8 cellular contexts compared by ENCODE assay signal in the genomic region with DNA sequence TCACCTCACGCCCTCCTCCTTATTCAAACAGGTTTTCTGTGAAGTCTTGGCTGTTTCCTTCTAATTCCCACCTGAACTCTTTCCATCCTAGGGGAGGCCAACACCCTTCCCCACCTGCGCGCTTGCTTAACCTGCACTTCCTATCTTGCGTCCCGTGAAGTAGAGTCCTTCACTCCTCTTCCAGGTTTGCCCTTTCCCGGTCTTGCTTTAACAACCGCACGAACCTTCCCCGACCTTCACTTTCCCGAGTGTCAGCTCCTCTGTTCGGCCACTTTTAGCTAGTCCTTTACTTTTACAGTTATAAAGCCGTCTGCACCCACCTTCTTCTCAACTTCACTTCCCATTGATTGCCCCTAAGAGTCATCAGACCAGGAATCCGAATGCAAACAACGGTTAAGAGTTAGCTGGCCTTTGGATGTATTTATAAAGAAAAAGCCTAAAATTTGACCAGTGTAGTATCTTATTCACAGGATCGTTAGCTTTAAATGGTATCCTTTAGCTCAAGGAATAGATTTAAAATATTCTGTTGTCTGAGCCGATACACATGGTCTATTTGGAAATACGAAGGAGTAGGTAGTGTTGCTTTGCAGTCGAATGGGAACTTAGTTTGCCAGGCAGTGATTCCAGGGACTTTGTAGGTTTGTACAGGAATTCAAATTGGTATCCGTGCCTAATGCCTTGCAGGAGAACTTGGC. TPM values are rescaled to one million over a fixed set of nuclear protein-coding genes. Genes with fewer than 3 reads are reported as not detected.
A peak's percentile ranks its signal among the peaks of the same experiment; 100 is the strongest.
DNase-seq lines count a peak whose midpoint lies in the region; FAIRE-seq and TF ChIP-seq lines count a peak whose summit lies in the region.

No MANE protein-coding gene starts in this region.

- DNase-seq in GM19239 (ENCODE audit: insufficient read length, low spot score), result no peak
- DNase-seq in SJCRH30, result peak; percentile 20 to 45
- peak; percentile 11 for DNase-seq in epithelial cell of esophagus (ENCODE audit: low read depth)
- DNase-seq in neural crest cell (ENCODE audit: low read depth, low spot score), result no peak
- no peak for DNase-seq in activated CD4-positive, CD25-positive, alpha-beta regulatory T cell (lab: John Stamatoyannopoulos, UW)
- no peak for DNase-seq in GM13976 (ENCODE audit: low spot score)
- no peak for DNase-seq in SKM-1 treated with dmso at 0.1 percent for 144 hours (lab: John Stamatoyannopoulos, UW; ENCODE audit: unreplicated experiment)

- TF ChIP-seq CTCF in epithelial cell of esophagus (IDR thresholded peaks at IDR 0.05; ENCODE audit: insufficient read depth, low read depth, low read length, missing control alignments), result no peak
- TF ChIP-seq CTCF in neural crest cell (conservative IDR thresholded peaks at IDR 0.05), result no peak
- TF ChIP-seq CTCF in GM13976 (IDR thresholded peaks at IDR 0.05; ENCODE audit: borderline replicate concordance, control extremely low read depth, extremely low read depth, insufficient read depth, missing control alignments), result no peak

- peak; percentile 91 for FAIRE-seq in GM19239 (lab: Jason Lieb, UNC)

- H3K4me1 ChIP-seq in ACC112 (ENCODE audit: control insufficient read depth, insufficient read depth, low read length, unreplicated experiment) (peaks cover 23% of the 10 kb centered on the region), SJCRH30 (peaks cover 13% of the 10 kb centered on the region)

- no peaks in the 10 kb centered on the region for H3K36me3 Mint-ChIP-seq in neural crest cell (ENCODE audit: low read depth)

- H3K36me3 ChIP-seq in ACC112 (ENCODE audit: insufficient read depth, low read length) (no peaks in the 10 kb centered on the region), SJCRH30 (no peaks in the 10 kb centered on the region)

- peak overlapping the region; percentile 74 for H3K27ac Mint-ChIP-seq in neural crest cell (ENCODE audit: unreplicated experiment)

- no peaks in the 10 kb centered on the region for H3K9me3 Mint-ChIP-seq in neural crest cell

- in situ Hi-C loops in GM13976 (cut with MboI; ENCODE audit: low sequenced_read_pairs, unreplicated experiment), result loop anchor here (25.0 kb wide), 1 partner anchor 599 kb away; a partner anchor contains a TSS

- peak overlapping the region; percentile 81 for H2AFZ ChIP-seq in ACC112 (ENCODE audit: low read length, unreplicated experiment)

- H3K27ac ChIP-seq in ACC112 (ENCODE audit: low read depth, low read length) (no peak overlapping the region; the same call in 1 of the 2 replicates), SJCRH30 (no peak overlapping the region; the same call in 1 of the 2 replicates)

- H3K4me1 Mint-ChIP-seq in neural crest cell, result peaks cover 30% of the 10 kb centered on the region

- H3K27me3 Mint-ChIP-seq in neural crest cell (ENCODE audit: low read depth), result peaks cover 3% of the 10 kb centered on the region

- H3K27me3 ChIP-seq in ACC112 (ENCODE audit: insufficient read depth, low read length), result no peaks in the 10 kb centered on the region
- no peaks in the 10 kb centered on the region for H3K27me3 ChIP-seq in SJCRH30

- H3K4me3 ChIP-seq in ACC112 (ENCODE audit: low read depth, low read length), result peak overlapping the region; percentile 87
- peak overlapping the region; percentile 90 for H3K4me3 ChIP-seq in SJCRH30
- H3K4me3 ChIP-seq in epithelial cell of esophagus (ENCODE audit: low read length), result peak overlapping the region; percentile 76

- peak overlapping the region; percentile 93 for H3K4me3 Mint-ChIP-seq in neural crest cell

- H3K79me2 ChIP-seq in ACC112 (ENCODE audit: control insufficient read depth, insufficient read depth, low read length, unreplicated experiment), result peaks cover 43% of the 10 kb centered on the region

- no peaks in the 10 kb centered on the region for H3K9me3 ChIP-seq in SJCRH30 (replicated peaks)

RNA-seq across cellular contexts. Expression of a gene that starts 1.4 kb away (rescaled TPM):
- 14.3 and 18.8 TPM in 2 replicates for total RNA-seq in SJCRH30 (2014; rRNA removed; shearing (Covaris generic))
- total RNA-seq in neural crest cell, result 11.9 and 13.0 TPM in 2 replicates

Comparison
In these comparisons a context has a peak if more than half of its experiments do, and no peak if none do; other contexts are left out.
1. DNase-seq: peak in SJCRH30 (2 of 2) and epithelial cell of esophagus (single experiment); none in GM19239 (single experiment), neural crest cell (single experiment), activated CD4-positive, CD25-positive, alpha-beta regulatory T cell (0 of 4), GM13976 (single experiment) and SKM-1 treated with dmso at 0.1 percent for 144 hours (single experiment).
2. Peak in every context shown above with its lines, with median percentiles within 50 percentile points of each other: H3K4me3 ChIP-seq.